In genomic region chr12:10829994-10830393, GRCh38 we compare ENCODE assay signal across 2 cellular contexts.
TF ChIP-seq lines count a peak whose summit lies in the region.

No MANE protein-coding gene starts in this region.

TF ChIP-seq in IMR-90, 13 proteins besides CTCF, POLR2A, EP300 and RAD21:
- TF ChIP-seq CEBPB (IDR thresholded peaks at IDR 0.05; ENCODE audit: low read depth, low read length) (peak; percentile 84), RCOR1 (IDR thresholded peaks at IDR 0.05; ENCODE audit: insufficient replicate concordance, low read length) (no peak)

TF ChIP-seq in K562, 482 proteins besides CTCF, POLR2A, EP300 and RAD21:
- TF ChIP-seq DPF2 (IDR thresholded peaks at IDR 0.05) (no peak), ELK1 (CRISPR knock-in tag; IDR thresholded peaks at IDR 0.05) (no peak), ADNP (tag; IDR thresholded peaks at IDR 0.05) (no peak), CREB1 (IDR thresholded peaks at IDR 0.05) (no peak), CREB1 (CRISPR knock-in tag; IDR thresholded peaks at IDR 0.05) (no peak), RUNX1 (IDR thresholded peaks at IDR 0.05; ENCODE audit: low read depth) (no peak), TEAD4 (IDR thresholded peaks at IDR 0.05; ENCODE audit: low read length) (no peak), TEAD4 (CRISPR knock-in tag; IDR thresholded peaks at IDR 0.05; ENCODE audit: borderline replicate concordance) (no peak), KDM2B (CRISPR knock-in tag; IDR thresholded peaks at IDR 0.05) (no peak), NR0B1 (IDR thresholded peaks at IDR 0.05; ENCODE audit: partially characterized antibody) (no peak), ZNF232 (CRISPR knock-in tag; IDR thresholded peaks at IDR 0.05) (no peak), U2AF2 (optimal IDR thresholded peaks at IDR 0.05; ENCODE audit: low read depth, low read length) (no peak), CEBPB (tag; IDR thresholded peaks at IDR 0.05) (peak; percentile 56), CEBPG (CRISPR knock-in tag; IDR thresholded peaks at IDR 0.05) (no peak), CEBPG (tag; conservative IDR thresholded peaks at IDR 0.05 in 1 of 2, IDR thresholded peaks at IDR 0.05 in 1 of 2) (peak in 1 of 2 experiments; percentile 38; a peak in 1 of 4 replicates), ZNF696 (CRISPR knock-in tag; conservative IDR thresholded peaks at IDR 0.05) (no peak), SPI1 (IDR thresholded peaks at IDR 0.05; ENCODE audit: borderline replicate concordance, low read depth, low read length) (no peak), E2F3 (CRISPR knock-in tag; IDR thresholded peaks at IDR 0.05) (no peak), DACH1 (IDR thresholded peaks at IDR 0.05; ENCODE audit: partially characterized antibody) (no peak), CGGBP1 (CRISPR knock-in tag; IDR thresholded peaks at IDR 0.05) (no peak), FOXA1 (IDR thresholded peaks at IDR 0.05; ENCODE audit: borderline replicate concordance) (no peak)
